8 cellular contexts compared by ENCODE assay signal in the genomic region with DNA sequence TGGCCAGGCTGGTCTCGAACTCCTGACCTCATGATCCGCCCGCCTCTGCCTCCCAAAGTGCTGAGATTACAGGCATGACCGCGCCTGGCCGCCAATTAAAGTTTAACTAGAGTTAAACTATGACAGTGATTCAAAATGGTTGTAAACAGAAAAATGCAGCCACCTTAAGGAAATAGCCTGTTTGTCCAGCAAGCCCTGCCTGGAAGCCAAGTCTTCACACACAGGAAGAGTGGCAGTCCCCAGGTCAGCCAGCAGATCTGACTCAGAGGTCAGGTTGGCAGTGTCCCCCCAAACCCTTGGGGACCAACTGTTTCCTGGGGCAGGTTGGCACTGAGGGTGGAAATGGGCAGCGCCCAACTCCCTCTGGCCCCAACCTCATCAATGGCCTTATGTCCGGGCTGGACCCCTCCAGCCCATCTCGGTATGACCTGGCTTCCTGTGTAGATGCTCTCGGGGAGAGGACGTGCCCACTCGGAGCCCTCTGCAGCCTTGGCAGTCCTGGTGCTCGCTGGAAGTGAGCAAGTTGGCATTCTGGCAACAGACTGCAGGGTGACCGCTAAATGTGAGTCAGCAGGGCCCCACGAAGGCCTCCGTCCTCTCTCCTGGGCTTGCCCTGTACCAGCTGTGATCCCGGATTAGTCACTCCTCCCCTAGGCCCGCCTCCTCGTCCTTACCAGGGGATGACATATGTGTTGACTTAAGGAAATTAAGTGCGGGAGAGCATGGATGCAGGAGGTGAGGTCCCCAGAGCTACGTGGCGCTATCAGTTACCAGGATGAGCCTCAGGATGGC. TPM values are rescaled to one million over a fixed set of nuclear protein-coding genes. Genes with fewer than 3 reads are reported as not detected.
A peak's percentile ranks its signal among the peaks of the same experiment; 100 is the strongest.
DNase-seq lines count a peak whose midpoint lies in the region; ATAC-seq, FAIRE-seq and TF ChIP-seq lines count a peak whose summit lies in the region.

No MANE protein-coding gene starts in this region.

- H3K4me1 ChIP-seq in small intestine (ENCODE audit: control insufficient read depth in 2 of 2, insufficient read depth in 1 of 2, low read depth in 1 of 2, low read length in 1 of 2): peaks cover 0 to 4% of the 10 kb centered on the region in 2 donors

- peak; percentile 66 for ATAC-seq in HG03095 (IDR thresholded peaks at IDR 0.05; ENCODE audit: unreplicated experiment)
- ATAC-seq in central memory CD8-positive, alpha-beta T cell (replicated peaks; ENCODE audit: extremely low read depth, poor library complexity, severe bottlenecking): peak; percentile 71

- TF ChIP-seq CTCF in VCaP (conservative IDR thresholded peaks at IDR 0.05): no peak

- WGBS in small intestine, 3 donors: 7 to 23% (median 13%) methylated on average over 22 of the region's 22 CpGs

- peak overlapping the region; percentile 87 for H3K27ac ChIP-seq in VCaP
- H3K27ac ChIP-seq in small intestine (ENCODE audit: low read depth in 1 of 2, low read length in 1 of 2): peak overlapping the region; percentile 85 to 92

- no peaks in the 10 kb centered on the region for H3K9me3 ChIP-seq in small intestine (ENCODE audit: control insufficient read depth, low read depth)

- DNase-seq in NK-92 treated with Interleukin-12 subunit alpha and Interleukin-12 subunit beta, amount 100 ng/mL, for 24 hours (lab: John Stamatoyannopoulos, UW): peak; percentile 36
- no peak for DNase-seq in NK-92 (lab: John Stamatoyannopoulos, UW; ENCODE audit: unreplicated experiment)
- DNase-seq in NCI-H2196 (lab: John Stamatoyannopoulos, UW; ENCODE audit: unreplicated experiment): peak; percentile 96
- no peak for DNase-seq in central memory CD8-positive, alpha-beta T cell (ENCODE audit: low spot score in 2 of 2)
- DNase-seq in iris pigment epithelial cell (ENCODE audit: low read depth): peak; percentile 93
- DNase-seq in small intestine: peak; percentile 98

- peak overlapping the region; percentile 88 for H3K27ac Mint-ChIP-seq in central memory CD8-positive, alpha-beta T cell (ENCODE audit: low read depth)

- H3K4me3 Mint-ChIP-seq in central memory CD8-positive, alpha-beta T cell: peak overlapping the region; percentile 90

- H3K27me3 Mint-ChIP-seq in central memory CD8-positive, alpha-beta T cell: no peaks in the 10 kb centered on the region

- H3K9me3 Mint-ChIP-seq in central memory CD8-positive, alpha-beta T cell: no peaks in the 10 kb centered on the region

- no peaks in the 10 kb centered on the region for H3K36me3 ChIP-seq in small intestine (ENCODE audit: control insufficient read depth in 2 of 2, insufficient read depth in 2 of 2, low read length in 2 of 2)

- peaks cover 8% of the 10 kb centered on the region for H3K36me3 Mint-ChIP-seq in central memory CD8-positive, alpha-beta T cell (ENCODE audit: insufficient read depth)

- H3K4me1 Mint-ChIP-seq in central memory CD8-positive, alpha-beta T cell: peaks cover 21% of the 10 kb centered on the region

- no peak for FAIRE-seq in small intestine (lab: Jason Lieb, UNC)

- peak overlapping the region; percentile 28 to 73 for H3K4me3 ChIP-seq in small intestine (ENCODE audit: low read depth in 1 of 2, low read length in 2 of 2)

- H3K27me3 ChIP-seq in small intestine (ENCODE audit: control insufficient read depth in 2 of 2, insufficient read depth in 2 of 2, low read length in 2 of 2): no peaks in the 10 kb centered on the region

RNA-seq across cellular contexts. Expression of a gene that starts 9.7 kb away (rescaled TPM):
- polyA plus RNA-seq in small intestine: 100 to 1,000 TPM; 100 to 530 (median 171) TPM

RNA-seq across cellular contexts. Expression of a gene that starts 13.8 kb away (rescaled TPM):
- polyA plus RNA-seq in small intestine: 10 to 100 TPM in 1 of 3 donors, 1 to 10 TPM in 2; 2.4 to 23.8 (median 3.4) TPM

RNA-seq across cellular contexts. Expression of a gene that starts 20.1 kb away (rescaled TPM):
- 10 to 100 TPM in 2 of 3 donors, 1 to 10 TPM in 1; 6.5 to 33.2 (median 11.3) TPM for polyA plus RNA-seq in small intestine

RNA-seq across cellular contexts. Expression of a gene that starts 20.5 kb away (rescaled TPM):
- under 1 TPM in 1 of 3 donors, not detected in 2; 0.98 TPM for polyA plus RNA-seq in small intestine

RNA-seq across cellular contexts. Expression of a gene that starts 28.1 kb away (rescaled TPM):
- polyA plus RNA-seq in small intestine: 10 to 100 TPM in 1 of 3 donors, 1 to 10 TPM in 2; 7.6 to 13.5 (median 8.3) TPM

Comparison
In these comparisons a context has a peak if more than half of its experiments do, and no peak if none do; other contexts are left out.
1. DNase-seq: peak in NK-92 treated with Interleukin-12 subunit alpha and Interleukin-12 subunit beta, amount 100 ng/mL, for 24 hours (single experiment), NCI-H2196 (single experiment), iris pigment epithelial cell (single experiment) and small intestine (single experiment); none in NK-92 (single experiment) and central memory CD8-positive, alpha-beta T cell (0 of 2).